Comparison of ENCODE assay signal across 16 cellular contexts in the genomic region with DNA sequence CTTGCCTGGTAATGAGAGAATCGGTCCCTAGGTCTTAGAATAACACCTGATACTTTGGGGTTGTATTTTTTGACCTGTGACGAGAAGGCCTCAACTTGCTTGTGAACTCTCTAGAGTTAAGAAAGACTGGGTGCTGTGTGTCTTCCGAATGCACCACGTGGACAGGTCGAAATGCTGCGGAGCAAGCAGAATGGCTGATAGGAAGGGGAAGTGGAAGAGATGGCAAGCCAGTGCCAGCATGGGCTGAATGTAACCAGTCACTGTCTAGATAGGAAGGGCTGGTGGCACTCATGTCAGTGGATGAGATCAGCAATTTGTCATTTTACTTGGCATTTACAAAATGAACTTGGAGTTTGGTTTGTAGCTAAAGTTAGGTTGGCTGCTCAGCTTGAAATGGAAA. TPM values are rescaled to one million over a fixed set of nuclear protein-coding genes. Genes with fewer than 3 reads are reported as not detected.
DNase-seq lines count a peak whose midpoint lies in the region; ATAC-seq and TF ChIP-seq lines count a peak whose summit lies in the region.
"Had no signal": no experiment of that assay in that cellular context is flagged by ENCODE, and none has a peak within 500 bp of the region (broad histone marks: within the 10 kb centered on the region; RNA-seq: fewer than 3 reads in every experiment).

No MANE protein-coding gene starts in this region.

- peaks cover 14% of the 10 kb centered on the region for H3K27me3 ChIP-seq in endodermal cell (ENCODE audit: control insufficient read depth, insufficient read depth, low read length, poor library complexity, severe bottlenecking)

- ATAC-seq in natural killer cell treated with Interleukin-12 subunit alpha and Interleukin-12 subunit beta and Interleukin-15 and Interleukin-18, amount 100 ng/mL, for 72 hours = no peak
- ATAC-seq in natural killer cell (no peak), HG03097 (IDR thresholded peaks at IDR 0.05; ENCODE audit: low FRiP score, unreplicated experiment) (no peak), HG02885 (IDR thresholded peaks at IDR 0.05; ENCODE audit: poor library complexity, unreplicated experiment) (no peak)
- ATAC-seq: CD8-positive, alpha-beta T cell had no signal

- H3K9me3 Mint-ChIP-seq in natural killer cell treated with Interleukin-12 subunit alpha and Interleukin-12 subunit beta and Interleukin-15 and Interleukin-18, amount 100 ng/mL, for 72 hours = no peaks in the 10 kb centered on the region
- H3K9me3 Mint-ChIP-seq in natural killer cell (no peaks in the 10 kb centered on the region), endodermal cell (peaks cover 8% of the 10 kb centered on the region)
- H3K9me3 Mint-ChIP-seq: activated B cell treated with CpG ODN at 0.5 μM for 24 hours; CD8-positive, alpha-beta T cell; type B pancreatic cell had no signal

- no peaks in the 10 kb centered on the region for H3K4me1 ChIP-seq in endodermal cell (ENCODE audit: control insufficient read depth, insufficient read depth, low read length)
- H3K4me1 ChIP-seq: HAP-1 had no signal

- H3K27ac Mint-ChIP-seq in natural killer cell treated with Interleukin-12 subunit alpha and Interleukin-12 subunit beta and Interleukin-15 and Interleukin-18, amount 100 ng/mL, for 72 hours = peak overlapping the region; percentile 21 to 42
- H3K27ac Mint-ChIP-seq in natural killer cell (no peak overlapping the region), endodermal cell (no peak overlapping the region)
- H3K27ac Mint-ChIP-seq: activated B cell treated with CpG ODN at 0.5 μM for 24 hours; CD8-positive, alpha-beta T cell; type B pancreatic cell had no signal

- no peak overlapping the region for H3K4me3 ChIP-seq in endodermal cell (ENCODE audit: low read length)
- H3K4me3 ChIP-seq: HAP-1 had no signal

- no peak overlapping the region for H3K9ac ChIP-seq in endodermal cell (ENCODE audit: extremely low read depth, low read length, poor library complexity, severe bottlenecking)

- no peaks in the 10 kb centered on the region for H3K27me3 Mint-ChIP-seq in natural killer cell treated with Interleukin-12 subunit alpha and Interleukin-12 subunit beta and Interleukin-15 and Interleukin-18, amount 100 ng/mL, for 72 hours
- H3K27me3 Mint-ChIP-seq in natural killer cell (ENCODE audit: low read depth in 2 of 2) = no peaks in the 10 kb centered on the region
- peaks cover 26% of the 10 kb centered on the region for H3K27me3 Mint-ChIP-seq in endodermal cell (ENCODE audit: insufficient read depth)

- no peaks in the 10 kb centered on the region for H3K36me3 Mint-ChIP-seq in natural killer cell treated with Interleukin-12 subunit alpha and Interleukin-12 subunit beta and Interleukin-15 and Interleukin-18, amount 100 ng/mL, for 72 hours
- no peaks in the 10 kb centered on the region for H3K36me3 Mint-ChIP-seq in natural killer cell
- H3K36me3 Mint-ChIP-seq in endodermal cell (ENCODE audit: low read depth) = no peaks in the 10 kb centered on the region

- H3K4me3 Mint-ChIP-seq in natural killer cell treated with Interleukin-12 subunit alpha and Interleukin-12 subunit beta and Interleukin-15 and Interleukin-18, amount 100 ng/mL, for 72 hours = no peak overlapping the region
- no peak overlapping the region for H3K4me3 Mint-ChIP-seq in natural killer cell
- no peak overlapping the region for H3K4me3 Mint-ChIP-seq in endodermal cell
- H3K4me3 Mint-ChIP-seq: activated B cell treated with CpG ODN at 0.5 μM for 24 hours; CD8-positive, alpha-beta T cell; type B pancreatic cell had no signal

- peaks cover 11% of the 10 kb centered on the region for H3K9me3 ChIP-seq in endodermal cell (ENCODE audit: control insufficient read depth, low read length)
- H3K9me3 ChIP-seq: HAP-1 had no signal

- H3K36me3 ChIP-seq in endodermal cell (ENCODE audit: control insufficient read depth, insufficient read depth, low read length) = no peaks in the 10 kb centered on the region
- H3K36me3 ChIP-seq: HAP-1 had no signal

- TF ChIP-seq CTCF in natural killer cell (IDR thresholded peaks at IDR 0.05) (no peak), endodermal cell (conservative IDR thresholded peaks at IDR 0.05) (no peak)

- no peak for DNase-seq in natural killer cell treated with Interleukin-12 subunit alpha and Interleukin-12 subunit beta and Interleukin-15 and Interleukin-18, amount 100 ng/mL, for 72 hours (ENCODE audit: low spot score)
- DNase-seq in natural killer cell (no peak), globus pallidus (ENCODE audit: low spot score) (peak; percentile 61), mucosa of gallbladder (ENCODE audit: low spot score) (peak; percentile 46), endodermal cell (no peak), NCI-H1694 (lab: John Stamatoyannopoulos, UW) (no peak)
- DNase-seq: activated B cell treated with CpG ODN at 0.5 μM for 24 hours; activated effector memory CD4-positive, alpha-beta T cell treated with anti-CD3 and anti-CD28 coated beads, Interleukin-2, amount 50 U/mL, for 16 hours; CD8-positive, alpha-beta T cell; DND-41; NCI-H69 had no signal

- intact Hi-C loops in natural killer cell (cut with micrococcal nuclease) = no loop called here

- H3K4me1 Mint-ChIP-seq in natural killer cell treated with Interleukin-12 subunit alpha and Interleukin-12 subunit beta and Interleukin-15 and Interleukin-18, amount 100 ng/mL, for 72 hours (ENCODE audit: low read depth in 2 of 2) = peaks cover 51 to 53% of the 10 kb centered on the region in 2 donors
- H3K4me1 Mint-ChIP-seq in natural killer cell (peaks cover 68 to 84% of the 10 kb centered on the region in 2 donors), endodermal cell (peaks cover 6% of the 10 kb centered on the region)

- no peak overlapping the region for H3K27ac ChIP-seq in endodermal cell (ENCODE audit: low read depth, low read length)
- H3K27ac ChIP-seq: RWPE1 had no signal

- WGBS in endodermal cell (ENCODE audit: insufficient coverage in 1 of 2, insufficient read length in 1 of 2), 2 experiments = 90 to 91% methylated on average over 2 to 6 of the region's 6 CpGs

RNA-seq across cellular contexts. Expression of a gene that starts 5.6 kb away (rescaled TPM):
- total RNA-seq in natural killer cell treated with Interleukin-12 subunit alpha and Interleukin-12 subunit beta and Interleukin-15 and Interleukin-18, amount 100 ng/mL, for 72 hours = 10 to 100 TPM; 10.7 to 14.6 TPM
- total RNA-seq in natural killer cell (10 to 100 TPM; 33.0 to 67.4 (median 51.8) TPM), mucosa of gallbladder (9.9 TPM), endodermal cell (1 to 10 TPM; 6.2 to 8.9 TPM)
- polyA plus RNA-seq in endodermal cell (2013, experiment 1 of 2) = 5.8 TPM
- polyA plus RNA-seq in endodermal cell (2013, experiment 2 of 2) = 5.7 TPM

Comparison
In these comparisons a context has a peak if more than half of its experiments do, and no peak if none do; other contexts are left out.
1. H3K27ac Mint-ChIP-seq: peak in natural killer cell treated with Interleukin-12 subunit alpha and Interleukin-12 subunit beta and Interleukin-15 and Interleukin-18, amount 100 ng/mL, for 72 hours (2 of 2); none in natural killer cell (0 of 2) and endodermal cell (single experiment).
2. DNase-seq: peak in globus pallidus (single experiment) and mucosa of gallbladder (single experiment); none in natural killer cell treated with Interleukin-12 subunit alpha and Interleukin-12 subunit beta and Interleukin-15 and Interleukin-18, amount 100 ng/mL, for 72 hours (single experiment), natural killer cell (single experiment), endodermal cell (single experiment) and NCI-H1694 (single experiment).